Comparison of ENCODE assay signal across 8 cellular contexts in genomic region chr16:30948956-30949654, GRCh38. TPM values are rescaled to one million over a fixed set of nuclear protein-coding genes. Genes with fewer than 3 reads are reported as not detected.
DNase-seq lines count a peak whose midpoint lies in the region; ATAC-seq and TF ChIP-seq lines count a peak whose summit lies in the region.

Gene ORAI3 (plus strand): TSS chr16:30949068. CDS start chr16:30949290, 222 bp downstream.

- H3K4ac ChIP-seq in trophoblast cell (ENCODE audit: low read depth, low read length), result peak within 1 kb of the TSS; percentile 30

- H3K4me1 ChIP-seq in left ventricle myocardium inferior, result peaks cover 58% of the 10 kb centered on the region
- H3K4me1 ChIP-seq in trophoblast cell (ENCODE audit: control insufficient read depth in 1 of 2, insufficient read depth in 2 of 2, low read length in 2 of 2), result peaks cover 19 to 27% of the 10 kb centered on the region in 2 experiments

- H2AFZ ChIP-seq in trophoblast cell (ENCODE audit: insufficient read depth, low read length, poor library complexity), result peak within 1 kb of the TSS; percentile 10

- H3K27ac ChIP-seq in RWPE1, result peak within 1 kb of the TSS; percentile 98
- H3K27ac ChIP-seq in angular gyrus (ENCODE audit: low read depth, low read length), result peak within 1 kb of the TSS; percentile 94
- H3K27ac ChIP-seq in left ventricle myocardium inferior (replicated peaks), result peak within 1 kb of the TSS; percentile 98
- peak within 1 kb of the TSS; percentile 91 for H3K27ac ChIP-seq in trophoblast cell (ENCODE audit: low read depth, low read length)

- H3K4me2 ChIP-seq in trophoblast cell (ENCODE audit: low read length), result peak within 1 kb of the TSS; percentile 93

- no peaks in the 10 kb centered on the region for H3K27me3 ChIP-seq in left ventricle myocardium inferior (ENCODE audit: low read depth)
- H3K27me3 ChIP-seq in trophoblast cell (ENCODE audit: insufficient read depth, low read length), result no peaks in the 10 kb centered on the region

- peak within 1 kb of the TSS; percentile 80 for H3K18ac ChIP-seq in trophoblast cell (ENCODE audit: low read length)

- H3K36me3 ChIP-seq in left ventricle myocardium inferior, result peaks cover 8% of the 10 kb centered on the region
- peaks cover 17 to 20% of the 10 kb centered on the region in 2 experiments for H3K36me3 ChIP-seq in trophoblast cell (ENCODE audit: control insufficient read depth in 1 of 2, insufficient read depth in 2 of 2, low read length in 2 of 2)

- no peak within 1 kb of the TSS for H3K23ac ChIP-seq in trophoblast cell (ENCODE audit: low read length)

- H2BK120ac ChIP-seq in trophoblast cell (ENCODE audit: insufficient read depth, low read length, poor library complexity), result peak within 1 kb of the TSS; percentile 60

- H3K14ac ChIP-seq in trophoblast cell (ENCODE audit: low read length), result peak within 1 kb of the TSS; percentile 22

- peak within 1 kb of the TSS; percentile 79 for H4K8ac ChIP-seq in trophoblast cell (ENCODE audit: low read depth, low read length)

- H3K9ac ChIP-seq in trophoblast cell (ENCODE audit: low read length), result peak within 1 kb of the TSS; percentile 92

- peak within 1 kb of the TSS; percentile 35 for H2BK12ac ChIP-seq in trophoblast cell (ENCODE audit: low read length)

- ATAC-seq in GM19035 (IDR thresholded peaks at IDR 0.05; ENCODE audit: unreplicated experiment) (peak; percentile 57), HG03175 (IDR thresholded peaks at IDR 0.05; ENCODE audit: unreplicated experiment) (peak; percentile 74)

- TF ChIP-seq CTCF in RWPE1 (conservative IDR thresholded peaks at IDR 0.05; ENCODE audit: low read depth), result no peak
- TF ChIP-seq CTCF in left ventricle myocardium inferior (IDR thresholded peaks at IDR 0.05; ENCODE audit: borderline replicate concordance), result no peak

- H3K79me2 ChIP-seq in trophoblast cell (ENCODE audit: control insufficient read depth, insufficient read depth, low read length, poor library complexity), result peaks cover 2% of the 10 kb centered on the region

- H3K4me3 ChIP-seq in left ventricle myocardium inferior (peak within 1 kb of the TSS; percentile 100), trophoblast cell (ENCODE audit: low read depth, low read length) (peak within 1 kb of the TSS; percentile 80)

- CTCF ChIA-PET in RWPE1 (lab: Yijun Ruan, JAX), result interaction anchor here (0.5 to 1.7 kb wide), 5 partner anchors 8 to 154 kb away, joined by 3 to 11 read pairs (median 4); no protein-coding TSS in a partner anchor

- H4K12ac ChIP-seq in trophoblast cell (ENCODE audit: low read depth, low read length), result peak within 1 kb of the TSS; percentile 46

- peak within 1 kb of the TSS; percentile 87 for H4K91ac ChIP-seq in trophoblast cell (ENCODE audit: low read depth, low read length)

- DNase-seq in CD1c-positive myeloid dendritic cell (ENCODE audit: extremely low spot score) (peak; percentile 86), RWPE1 (ENCODE audit: low spot score) (peak; percentile 48), left ventricle myocardium inferior (peak; percentile 84), trophoblast cell (peak; percentile 94 to 96)
- DNase-seq in NK-92 treated with Interleukin-12 subunit alpha and Interleukin-12 subunit beta, amount 100 ng/mL, for 24 hours (lab: John Stamatoyannopoulos, UW), result no peak

- intact Hi-C loops in left ventricle myocardium inferior (cut with micrococcal nuclease), result no loop called here

- peak within 1 kb of the TSS; percentile 88 for H2BK5ac ChIP-seq in trophoblast cell (ENCODE audit: low read depth, low read length, poor library complexity)

- H2AK5ac ChIP-seq in trophoblast cell (ENCODE audit: low read length), result peak within 1 kb of the TSS; percentile 38

- H3K9me3 ChIP-seq in left ventricle myocardium inferior (replicated peaks), result no peaks in the 10 kb centered on the region
- H3K9me3 ChIP-seq in trophoblast cell (ENCODE audit: insufficient read depth, low read depth, low read length), result no peaks in the 10 kb centered on the region

- H3K79me1 ChIP-seq in trophoblast cell (ENCODE audit: low read length), result peaks cover 15% of the 10 kb centered on the region

- no CpG with 5 or more reads among the region's 56 CpGs for WGBS in trophoblast cell (ENCODE audit: extremely low coverage, insufficient coverage, insufficient read length)

- POLR2A ChIA-PET in RWPE1 (lab: Yijun Ruan, JAX; ENCODE audit: low non-redundant PET), result interaction anchor here (0.6 kb wide), 1 partner anchor 144 kb away, joined by 4 read pairs; no protein-coding TSS in a partner anchor

RNA-seq across cellular contexts. Expression of gene ORAI3, which starts in this region (rescaled TPM):
- 12.2 TPM for total RNA-seq in left ventricle myocardium inferior
- 14.3 and 15.9 TPM in 2 replicates for polyA plus RNA-seq in trophoblast cell (2013)
